In the genomic region with DNA sequence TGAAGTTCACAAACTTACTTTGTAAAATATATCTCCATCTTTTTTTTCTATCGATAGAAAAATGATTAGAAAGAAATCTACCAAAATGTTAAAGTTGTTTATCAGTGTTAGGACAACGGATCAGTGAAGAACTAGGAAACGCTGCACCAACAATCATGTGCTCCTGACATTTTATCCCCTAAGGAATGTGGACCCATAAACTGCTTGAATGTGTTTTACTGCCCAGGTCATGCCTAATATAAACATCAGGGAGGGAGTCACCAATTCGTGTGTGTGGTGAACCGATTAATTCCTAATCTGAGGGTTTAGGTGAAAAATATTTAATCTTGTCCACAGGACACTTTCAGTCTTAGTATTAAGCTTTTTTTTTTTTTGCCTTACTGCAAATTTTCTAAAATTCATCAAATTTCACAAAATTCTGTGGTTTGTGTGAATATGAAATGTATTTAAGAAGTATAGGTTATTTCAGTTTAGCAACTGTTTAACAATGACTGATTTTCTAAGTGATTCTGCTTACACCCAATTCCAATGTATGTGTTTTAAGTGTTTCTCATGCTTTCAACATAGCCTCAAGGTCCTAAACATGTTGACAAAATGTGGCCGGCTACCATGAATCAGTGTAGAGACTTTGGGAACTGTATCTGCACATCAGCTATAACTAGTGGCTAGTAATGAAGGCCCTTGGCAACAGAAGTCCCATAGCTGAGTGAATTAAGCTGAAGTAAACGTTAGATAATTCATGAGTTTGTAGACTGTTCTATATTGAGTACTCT, we compare ENCODE assay signal across 1 cellular context.
TF ChIP-seq lines count a peak whose summit lies in the region.

No MANE protein-coding gene starts in this region.

TF ChIP-seq in HepG2, 621 proteins besides CTCF, POLR2A, EP300 and RAD21:
- TF ChIP-seq KDM2A (CRISPR knock-in tag; IDR thresholded peaks at IDR 0.05; ENCODE audit: borderline replicate concordance, low read depth) (no peak), ZNF615 (CRISPR knock-in tag; IDR thresholded peaks at IDR 0.05; ENCODE audit: borderline replicate concordance) (no peak), ZNF501 (CRISPR knock-in tag; IDR thresholded peaks at IDR 0.05) (no peak), ZFX (CRISPR knock-in tag; IDR thresholded peaks at IDR 0.05; ENCODE audit: low read depth) (no peak), MIER3 (CRISPR knock-in tag; IDR thresholded peaks at IDR 0.05; ENCODE audit: borderline replicate concordance) (no peak), FOSL2 (CRISPR knock-in tag; IDR thresholded peaks at IDR 0.05) (no peak), CHCHD3 (CRISPR knock-in tag; IDR thresholded peaks at IDR 0.05) (no peak), SOX6 (IDR thresholded peaks at IDR 0.05) (no peak), SOX6 (CRISPR knock-in tag; IDR thresholded peaks at IDR 0.05) (no peak), PHF21A (CRISPR knock-in tag; IDR thresholded peaks at IDR 0.05) (no peak), PTBP1 (IDR thresholded peaks at IDR 0.05; ENCODE audit: low read depth, low read length, poor library complexity, severe bottlenecking) (no peak), JDP2 (CRISPR knock-in tag; IDR thresholded peaks at IDR 0.05; ENCODE audit: borderline replicate concordance) (no peak)
- TF ChIP-seq, protein P1, sequence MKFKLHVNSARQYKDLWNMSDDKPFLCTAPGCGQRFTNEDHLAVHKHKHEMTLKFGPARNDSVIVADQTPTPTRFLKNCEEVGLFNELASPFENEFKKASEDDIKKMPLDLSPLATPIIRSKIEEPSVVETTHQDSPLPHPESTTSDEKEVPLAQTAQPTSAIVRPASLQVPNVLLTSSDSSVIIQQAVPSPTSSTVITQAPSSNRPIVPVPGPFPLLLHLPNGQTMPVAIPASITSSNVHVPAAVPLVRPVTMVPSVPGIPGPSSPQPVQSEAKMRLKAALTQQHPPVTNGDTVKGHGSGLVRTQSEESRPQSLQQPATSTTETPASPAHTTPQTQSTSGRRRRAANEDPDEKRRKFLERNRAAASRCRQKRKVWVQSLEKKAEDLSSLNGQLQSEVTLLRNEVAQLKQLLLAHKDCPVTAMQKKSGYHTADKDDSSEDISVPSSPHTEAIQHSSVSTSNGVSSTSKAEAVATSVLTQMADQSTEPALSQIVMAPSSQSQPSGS (CRISPR knock-in tag; IDR thresholded peaks at IDR 0.05), result no peak
